In the genomic region with DNA sequence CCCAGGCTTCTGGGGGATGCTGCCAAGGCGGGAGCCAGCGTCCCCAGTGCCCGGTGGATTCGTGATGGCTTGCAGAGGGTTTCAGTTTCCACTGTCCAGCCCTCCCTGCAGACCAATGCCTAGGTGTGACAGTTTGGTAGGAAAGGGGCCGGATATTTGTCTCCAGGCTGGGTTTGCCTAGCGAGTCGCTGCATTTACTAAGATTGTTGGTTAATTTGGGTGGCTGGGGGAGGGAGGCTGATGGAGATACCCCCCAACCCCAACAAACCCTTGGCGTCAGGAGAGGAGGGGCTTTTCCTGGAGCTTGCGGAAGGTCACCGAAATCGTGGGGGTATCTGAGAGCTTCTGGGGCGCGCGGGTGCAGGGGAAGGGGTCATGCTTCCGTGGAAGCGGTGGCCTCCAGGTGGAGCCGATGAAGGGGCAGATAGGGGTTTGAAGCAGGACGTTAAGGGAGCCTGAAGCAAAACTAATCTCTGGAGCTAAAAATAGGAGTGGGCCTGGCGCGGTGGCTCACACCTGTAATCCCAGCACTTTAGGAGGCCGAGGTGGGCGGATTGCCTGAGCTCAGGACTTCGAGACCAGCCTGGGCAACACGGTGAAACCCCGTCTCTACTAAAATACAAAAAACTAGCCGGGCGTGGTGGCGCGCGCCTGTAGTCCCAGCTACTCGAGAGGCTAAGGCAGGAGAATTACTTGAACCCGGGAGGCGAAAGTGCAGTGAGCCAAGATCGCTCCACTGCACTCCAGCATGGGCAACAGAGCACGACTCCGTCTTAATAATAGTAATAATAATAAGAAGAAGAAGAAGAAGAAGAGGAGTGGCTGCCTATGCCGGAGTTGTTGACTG, we compare ENCODE assay signal across 9 cellular contexts. TPM values are rescaled to one million over a fixed set of nuclear protein-coding genes. Genes with fewer than 3 reads are reported as not detected.
DNase-seq lines count a peak whose midpoint lies in the region; ATAC-seq and TF ChIP-seq lines count a peak whose summit lies in the region.
"Had no signal": no experiment of that assay in that cellular context is flagged by ENCODE, and none has a peak within 500 bp of the region (broad histone marks: within the 10 kb centered on the region; RNA-seq: fewer than 3 reads in every experiment).

No MANE protein-coding gene starts in this region.

- H3K9me2 ChIP-seq in OCI-LY7 (ENCODE audit: insufficient read depth, low read length) = no peaks in the 10 kb centered on the region

- no peak overlapping the region for H2AFZ ChIP-seq in OCI-LY7 (ENCODE audit: low read length)

- H3K9me3 ChIP-seq in T-helper 17 cell (ENCODE audit: control insufficient read depth, low read length, poor library complexity, severe bottlenecking) (no peaks in the 10 kb centered on the region), heart right ventricle (no peaks in the 10 kb centered on the region), OCI-LY7 (ENCODE audit: low read length) (no peaks in the 10 kb centered on the region)

- H3K4me1 ChIP-seq in heart right ventricle (peaks cover 12 to 51% (median 43%) of the 10 kb centered on the region in 9 donors), OCI-LY7 (ENCODE audit: insufficient read depth, low read length, poor library complexity, severe bottlenecking) (no peaks in the 10 kb centered on the region)

- no peaks in the 10 kb centered on the region for H3K36me3 Mint-ChIP-seq in T-helper 17 cell (ENCODE audit: low read depth)

- peaks cover 0 to 30% (median 0%) of the 10 kb centered on the region in 7 donors for H3K27me3 ChIP-seq in heart right ventricle

- no peak for TF ChIP-seq CTCF in heart right ventricle (IDR thresholded peaks at IDR 0.05)
- no peak for TF ChIP-seq CTCF in OCI-LY7 (conservative IDR thresholded peaks at IDR 0.05; ENCODE audit: low read length)

- ATAC-seq in T-helper 17 cell (no peak), heart right ventricle (peak in 6 of 8 donors; percentile 1 to 23 (median 13)), sciatic nerve (no peak), GM21360 (IDR thresholded peaks at IDR 0.05; ENCODE audit: unreplicated experiment) (no peak), HG02759 (IDR thresholded peaks at IDR 0.05; ENCODE audit: unreplicated experiment) (no peak)

- H4K20me1 ChIP-seq in OCI-LY7 (ENCODE audit: insufficient read depth, low read length) = no peaks in the 10 kb centered on the region

- no peaks in the 10 kb centered on the region for H3K79me2 ChIP-seq in OCI-LY7 (ENCODE audit: insufficient read depth, low read depth, low read length)

- CTCF ChIA-PET in OCI-LY7 (lab: Charles Lee; ENCODE audit: unreplicated experiment) = no interaction called here

- no TSS peak for BruUV-seq in OCI-LY7 (replicated peaks; lab: Mats Ljungman, UMichigan)

- peak overlapping the region; percentile 43 for H3K27ac Mint-ChIP-seq in T-helper 17 cell

- H3K4me3 Mint-ChIP-seq in T-helper 17 cell = peak overlapping the region; percentile 59

- WGBS in heart right ventricle, 2 donors = 44 to 49% methylated on average over 37 of the region's 37 CpGs

- peaks cover 17% of the 10 kb centered on the region for H3K4me1 Mint-ChIP-seq in T-helper 17 cell

- H3K4me3 ChIP-seq in GM08714 (ENCODE audit: low read length) (peak overlapping the region; percentile 76; the same call in 1 of the 2 replicates), heart right ventricle (peak overlapping the region; percentile 70 to 100 (median 78)), OCI-LY7 (ENCODE audit: low read depth, low read length, poor library complexity, severe bottlenecking) (no peak overlapping the region)

- peaks cover 0 to 15% (median 0%) of the 10 kb centered on the region in 9 donors for H3K36me3 ChIP-seq in heart right ventricle
- no peaks in the 10 kb centered on the region for H3K36me3 ChIP-seq in OCI-LY7 (ENCODE audit: insufficient read depth, low read length)

- H3K27me3 Mint-ChIP-seq in T-helper 17 cell = no peaks in the 10 kb centered on the region

- POLR2A ChIA-PET in OCI-LY7 (lab: Charles Lee) = interaction anchor here (0.6 kb wide), 2 partner anchors 69 to 96 kb away, joined by 3 to 4 read pairs; no protein-coding TSS in a partner anchor

- DNase-seq in T-helper 17 cell (no peak), heart right ventricle (no peak), sciatic nerve (ENCODE audit: low spot score) (peak; percentile 61), NCI-H1048 (lab: John Stamatoyannopoulos, UW) (no peak), OCI-LY7 (ENCODE audit: low spot score) (no peak)

- H3K4me2 ChIP-seq in OCI-LY7 (ENCODE audit: low read length) = no peak overlapping the region

- intact Hi-C loops in heart right ventricle (cut with DNase I) = loop anchor here in 2 of 10 donors (5.0 to 10.0 kb wide), 3 partner anchors 36 to 786 kb away; partner anchors contain the start of genes PPP1R13B (in 1 of the 2) and RCOR1 (in 1 of the 2)
- intact Hi-C loops in sciatic nerve (cut with DNase I) = no loop called here
- intact Hi-C loops in OCI-LY7 (cut with micrococcal nuclease; ENCODE audit: unreplicated experiment) = no loop called here

- peak overlapping the region; percentile 73 to 99 (median 88) for H3K27ac ChIP-seq in heart right ventricle
- no peak overlapping the region for H3K27ac ChIP-seq in OCI-LY7 (ENCODE audit: low read depth, low read length, poor library complexity, severe bottlenecking)

RNA-seq across cellular contexts. Expression of gene CDC42BPB, which starts 1.1 kb away (rescaled TPM):
- 10 to 100 TPM; 11.6 to 16.3 TPM for total RNA-seq in T-helper 17 cell
- 10 to 100 TPM; 60.8 to 83.6 (median 70.1) TPM for total RNA-seq in heart right ventricle
- polyA plus RNA-seq in heart right ventricle = 10 to 100 TPM; 29.6 to 31.2 TPM
- total RNA-seq in sciatic nerve = 105 TPM
- 0.03 TPM in 1 of 2 replicates, not detected in the other for total RNA-seq in OCI-LY7 (2014; rRNA removed; shearing (Covaris generic))
- 0.20 and 0.46 TPM in 2 replicates for total RNA-seq in OCI-LY7 (2022)

RNA-seq across cellular contexts. Expression of gene LBHD2, which starts 25.6 kb away (rescaled TPM):
- not detected for total RNA-seq in T-helper 17 cell
- total RNA-seq in heart right ventricle = not detected
- under 1 TPM in 1 of 2 donors, not detected in 1; 0.19 TPM for polyA plus RNA-seq in heart right ventricle
- total RNA-seq in sciatic nerve = not detected
- not detected in 2 replicates for total RNA-seq in OCI-LY7 (2014; rRNA removed; shearing (Covaris generic))
- total RNA-seq in OCI-LY7 (2022) = not detected in 2 replicates
- total RNA-seq: glomerular endothelial cell had no signal

RNA-seq across cellular contexts. Expression of gene EXOC3L4, which starts 36.1 kb away (rescaled TPM):
- total RNA-seq in T-helper 17 cell (not detected), heart right ventricle (1 to 10 TPM in 2 of 10 donors, under 1 TPM in 4, not detected in 4; 0.16 to 2.0 (median 0.48) TPM), sciatic nerve (3.3 TPM), OCI-LY7 (2022) (not detected in 2 replicates)
- polyA plus RNA-seq in heart right ventricle = 1 to 10 TPM in 1 of 2 donors, under 1 TPM in 1; 0.51 to 1.2 TPM
- total RNA-seq in OCI-LY7 (2014; rRNA removed; shearing (Covaris generic)) = not detected in 2 replicates
- total RNA-seq: glomerular endothelial cell had no signal

Comparison
In these comparisons a context has a peak if more than half of its experiments do, and no peak if none do; other contexts are left out.
1. ATAC-seq: peak in heart right ventricle (6 of 8); none in T-helper 17 cell (single experiment), sciatic nerve (single experiment), GM21360 (single experiment) and HG02759 (single experiment).
2. RNA of gene CDC42BPB, which starts 1.1 kb away (total RNA-seq): 105 TPM in sciatic nerve (single experiment), 60.8 to 83.6 TPM in heart right ventricle and 11.6 to 16.3 TPM in T-helper 17 cell; 0.03 to 0.46 TPM in OCI-LY7; every median in the first group is over 4 times any median in the second.